8 cellular contexts compared by ENCODE assay signal in the genomic region with DNA sequence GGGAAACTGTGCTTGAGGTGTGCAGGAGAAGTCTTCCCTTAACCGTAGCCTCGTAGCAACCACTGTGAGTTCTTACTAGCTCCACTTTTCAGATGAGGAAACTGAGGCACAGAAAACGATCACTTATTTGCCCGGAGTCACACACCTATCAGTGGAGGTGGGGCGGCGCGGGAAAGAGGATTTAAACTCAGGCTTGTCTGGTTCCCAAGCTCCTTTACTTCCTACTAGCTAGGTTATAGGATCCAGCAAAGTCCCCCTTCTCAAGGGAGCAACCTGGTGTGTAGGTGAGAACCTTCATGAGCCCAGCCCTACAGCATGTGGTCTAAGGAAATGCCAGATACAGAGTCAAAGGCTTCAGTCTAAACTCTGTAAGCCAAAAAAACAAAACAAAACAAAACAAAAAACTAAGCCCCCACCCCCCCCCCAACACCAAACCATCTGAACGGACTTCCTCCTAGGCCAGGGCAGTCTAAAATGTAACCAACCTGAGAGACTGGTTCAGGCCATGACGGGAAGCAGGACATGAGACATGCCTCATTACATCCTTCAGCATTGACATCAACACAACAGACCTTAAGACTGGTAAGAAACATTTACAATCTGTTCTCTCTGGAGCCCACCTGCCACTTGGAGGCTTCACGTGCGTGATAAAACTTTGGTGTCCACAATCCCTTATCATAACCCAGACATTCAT. TPM values are rescaled to one million over a fixed set of nuclear protein-coding genes. Genes with fewer than 3 reads are reported as not detected.
DNase-seq lines count a peak whose midpoint lies in the region; ATAC-seq and TF ChIP-seq lines count a peak whose summit lies in the region.

No MANE protein-coding gene starts in this region.

- H3K27me3 ChIP-seq in right atrium auricular region = no peaks in the 10 kb centered on the region
- H3K27me3 ChIP-seq in skeletal muscle tissue (ENCODE audit: control insufficient read depth in 3 of 3, insufficient read depth in 3 of 3, low read length in 3 of 3) = no peaks in the 10 kb centered on the region

- H3K36me3 ChIP-seq in right atrium auricular region = no peaks in the 10 kb centered on the region
- H3K36me3 ChIP-seq in skeletal muscle tissue (ENCODE audit: control insufficient read depth in 3 of 3, insufficient read depth in 3 of 3, low read length in 3 of 3) = peaks cover 0 to 3% (median 0%) of the 10 kb centered on the region in 3 donors

- DNase-seq in DMS 273 (lab: John Stamatoyannopoulos, UW; ENCODE audit: unreplicated experiment) = peak; percentile 29
- DNase-seq in DMS 273 treated with DMSO at 0.1 percent for 48 hours (lab: John Stamatoyannopoulos, UW) = no peak
- no peak for DNase-seq in right atrium auricular region (ENCODE audit: low spot score)
- no peak for DNase-seq in midbrain (lab: John Stamatoyannopoulos, UW)
- DNase-seq in HEK293T (ENCODE audit: extremely low spot score) = no peak

- no peak for ATAC-seq in HG02840 (IDR thresholded peaks at IDR 0.05; ENCODE audit: low FRiP score, unreplicated experiment)

- H3K4me3 ChIP-seq in right atrium auricular region (peak overlapping the region; percentile 88 to 97), skeletal muscle tissue (ENCODE audit: low read length in 3 of 3) (peak overlapping the region; percentile 84 to 96 (median 92))

- TF ChIP-seq CTCF in VCaP (conservative IDR thresholded peaks at IDR 0.05) (no peak), right atrium auricular region (IDR thresholded peaks at IDR 0.05) (no peak)

- POLR2A ChIA-PET in HEK293T (lab: Yijun Ruan, JAX) = interaction anchor here (0.7 to 2.8 kb wide), 7 partner anchors 10 to 134 kb away, joined by 3 to 16 read pairs (median 4); a partner anchor contains a TSS

- H3K4me1 ChIP-seq in right atrium auricular region (peaks cover 0 to 31% of the 10 kb centered on the region in 2 donors), skeletal muscle tissue (ENCODE audit: control insufficient read depth in 3 of 3, insufficient read depth in 3 of 3, low read length in 3 of 3) (peaks cover 15 to 23% (median 15%) of the 10 kb centered on the region in 3 donors)

- H3K9me3 ChIP-seq in right atrium auricular region = no peaks in the 10 kb centered on the region
- no peaks in the 10 kb centered on the region for H3K9me3 ChIP-seq in skeletal muscle tissue (ENCODE audit: control insufficient read depth in 3 of 3, low read length in 3 of 3)

- H3K27ac ChIP-seq in VCaP (peak overlapping the region; percentile 92), right atrium auricular region (peak overlapping the region; percentile 96 to 98), skeletal muscle tissue (ENCODE audit: low read depth, low read length) (peak overlapping the region; percentile 92)

- peak overlapping the region; percentile 88 to 98 (median 94) for H3K9ac ChIP-seq in skeletal muscle tissue (ENCODE audit: low read depth in 1 of 3, low read length in 3 of 3)

- CTCF ChIA-PET in HEK293T (lab: Yijun Ruan, JAX) = interaction anchor here (0.7 to 2.6 kb wide), 3 partner anchors 10 to 41 kb away, joined by 3 to 13 read pairs (median 3); no protein-coding TSS in a partner anchor

TF ChIP-seq in HEK293T, 16 proteins besides CTCF, POLR2A, EP300 and RAD21:
- TF ChIP-seq FOXA1 (IDR thresholded peaks at IDR 0.05) (no peak), FOXM1 (IDR thresholded peaks at IDR 0.05; ENCODE audit: borderline replicate concordance) (no peak), ARNT (IDR thresholded peaks at IDR 0.05) (no peak), ZNF384 (IDR thresholded peaks at IDR 0.05) (no peak), FOXK2 (IDR thresholded peaks at IDR 0.05) (no peak), ELF4 (IDR thresholded peaks at IDR 0.05) (no peak), CTBP1 (IDR thresholded peaks at IDR 0.05; ENCODE audit: borderline replicate concordance) (no peak), HDGF (IDR thresholded peaks at IDR 0.05; ENCODE audit: borderline replicate concordance) (no peak)
- TF ChIP-seq, protein P1, sequence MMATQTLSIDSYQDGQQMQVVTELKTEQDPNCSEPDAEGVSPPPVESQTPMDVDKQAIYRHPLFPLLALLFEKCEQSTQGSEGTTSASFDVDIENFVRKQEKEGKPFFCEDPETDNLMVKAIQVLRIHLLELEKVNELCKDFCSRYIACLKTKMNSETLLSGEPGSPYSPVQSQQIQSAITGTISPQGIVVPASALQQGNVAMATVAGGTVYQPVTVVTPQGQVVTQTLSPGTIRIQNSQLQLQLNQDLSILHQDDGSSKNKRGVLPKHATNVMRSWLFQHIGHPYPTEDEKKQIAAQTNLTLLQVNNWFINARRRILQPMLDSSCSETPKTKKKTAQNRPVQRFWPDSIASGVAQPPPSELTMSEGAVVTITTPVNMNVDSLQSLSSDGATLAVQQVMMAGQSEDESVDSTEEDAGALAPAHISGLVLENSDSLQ (IDR thresholded peaks at IDR 0.05) = no peak

RNA-seq across cellular contexts. Expression of a gene that starts 0.7 kb away (rescaled TPM):
- 10 to 100 TPM; 11.9 to 16.5 TPM for total RNA-seq in right atrium auricular region
- total RNA-seq in skeletal muscle tissue = 12.0 TPM

RNA-seq across cellular contexts. Expression of a gene that starts 14.1 kb away (rescaled TPM):
- total RNA-seq in right atrium auricular region (10 to 100 TPM; 54.4 to 81.2 TPM), skeletal muscle tissue (13.0 TPM)
